In genomic region chr12:14577344-14577743, GRCh38 we compare ENCODE assay signal across 10 cellular contexts. TPM values are rescaled to one million over a fixed set of nuclear protein-coding genes. Genes with fewer than 3 reads are reported as not detected.
DNase-seq lines count a peak whose midpoint lies in the region; ATAC-seq and TF ChIP-seq lines count a peak whose summit lies in the region.
"Had no signal": no experiment of that assay in that cellular context is flagged by ENCODE, and none has a peak within 500 bp of the region (broad histone marks: within the 10 kb centered on the region; RNA-seq: fewer than 3 reads in every experiment).

No MANE protein-coding gene starts in this region.

- no peaks in the 10 kb centered on the region for H3K36me3 Mint-ChIP-seq in activated CD4-positive, alpha-beta T cell treated with anti-CD3 and anti-CD28 coated beads, Interleukin-2, amount 10 ng/mL, durations not matched to agents 24 days and 14 days (ENCODE audit: low read depth)
- no peaks in the 10 kb centered on the region for H3K36me3 Mint-ChIP-seq in activated naive CD8-positive, alpha-beta T cell treated with anti-CD3 and anti-CD28 coated beads, Interleukin-2, amount 10 ng/mL, durations not matched to agents 7 days and 5 days
- H3K36me3 Mint-ChIP-seq in stimulated activated naive B cell treated with anti-CD40 and anti-IgM and Interleukin-4, amounts not matched to agents 10 μg/mL and 1 μg/mL and 100 μg/mL, for 72 hours, result peaks cover 0 to 3% of the 10 kb centered on the region in 2 donors

- POLR2A ChIA-PET in activated naive CD8-positive, alpha-beta T cell treated with anti-CD3 and anti-CD28 coated beads, Interleukin-2, amount 10 ng/mL, durations not matched to agents 7 days and 5 days (lab: Charles Lee), result no interaction called here

- DNase-seq in activated CD4-positive, alpha-beta T cell treated with anti-CD3 and anti-CD28 coated beads, Interleukin-2, amount 10 ng/mL, durations not matched to agents 24 days and 14 days, result peak; percentile 60
- DNase-seq in activated CD4-positive, alpha-beta T cell treated with anti-CD3 and anti-CD28 coated beads, Interleukin-2, amount 50 U/mL, for 1 hour, result no peak
- DNase-seq in activated naive CD8-positive, alpha-beta T cell treated with anti-CD3 and anti-CD28 coated beads, Interleukin-2, amount 10 ng/mL, durations not matched to agents 7 days and 5 days, result no peak
- DNase-seq in stimulated activated naive B cell treated with anti-CD40 and anti-IgM and Interleukin-4, amounts not matched to agents 10 μg/mL and 1 μg/mL and 100 μg/mL, for 72 hours, result no peak
- DNase-seq in WERI-Rb-1, result no peak
- DNase-seq in dermis blood vessel endothelial cell, result no peak
- no peak for DNase-seq in tibial artery
- DNase-seq: activated T-cell treated with anti-CD3 and anti-CD28 coated beads, Interleukin-2, amount 50 U/mL, for 48 hours; Right ventricle myocardium superior had no signal

- H3K4me3 ChIP-seq in WERI-Rb-1 (ENCODE audit: low read depth, low read length) (no peak overlapping the region), tibial artery (no peak overlapping the region)

- no peaks in the 10 kb centered on the region for H3K4me1 ChIP-seq in tibial artery

- peak; percentile 54 for ATAC-seq in HG03442 (IDR thresholded peaks at IDR 0.05; ENCODE audit: unreplicated experiment)
- peak; percentile 92 for ATAC-seq in activated naive CD8-positive, alpha-beta T cell treated with anti-CD3 and anti-CD28 coated beads, Interleukin-2, amount 10 ng/mL, durations not matched to agents 7 days and 5 days (ENCODE audit: low read depth)
- ATAC-seq in stimulated activated naive B cell treated with anti-CD40 and anti-IgM and Interleukin-4, amounts not matched to agents 10 μg/mL and 1 μg/mL and 100 μg/mL, for 72 hours (replicated peaks), result peak; percentile 50 to 58

- H3K27me3 ChIP-seq in WERI-Rb-1 (ENCODE audit: insufficient read depth, low read depth, severe bottlenecking), result no peaks in the 10 kb centered on the region
- H3K27me3 ChIP-seq in tibial artery, result no peaks in the 10 kb centered on the region

- H3K4me3 Mint-ChIP-seq in activated CD4-positive, alpha-beta T cell treated with anti-CD3 and anti-CD28 coated beads, Interleukin-2, amount 10 ng/mL, durations not matched to agents 24 days and 14 days, result no peak overlapping the region
- no peak overlapping the region for H3K4me3 Mint-ChIP-seq in activated naive CD8-positive, alpha-beta T cell treated with anti-CD3 and anti-CD28 coated beads, Interleukin-2, amount 10 ng/mL, durations not matched to agents 7 days and 5 days
- no peak overlapping the region for H3K4me3 Mint-ChIP-seq in stimulated activated naive B cell treated with anti-CD40 and anti-IgM and Interleukin-4, amounts not matched to agents 10 μg/mL and 1 μg/mL and 100 μg/mL, for 72 hours

- peaks cover 3% of the 10 kb centered on the region for H3K4me1 Mint-ChIP-seq in activated CD4-positive, alpha-beta T cell treated with anti-CD3 and anti-CD28 coated beads, Interleukin-2, amount 10 ng/mL, durations not matched to agents 24 days and 14 days
- H3K4me1 Mint-ChIP-seq in activated naive CD8-positive, alpha-beta T cell treated with anti-CD3 and anti-CD28 coated beads, Interleukin-2, amount 10 ng/mL, durations not matched to agents 7 days and 5 days, result peaks cover 7% of the 10 kb centered on the region
- peaks cover 14 to 35% of the 10 kb centered on the region in 2 donors for H3K4me1 Mint-ChIP-seq in stimulated activated naive B cell treated with anti-CD40 and anti-IgM and Interleukin-4, amounts not matched to agents 10 μg/mL and 1 μg/mL and 100 μg/mL, for 72 hours

- H3K9me3 Mint-ChIP-seq in activated CD4-positive, alpha-beta T cell treated with anti-CD3 and anti-CD28 coated beads, Interleukin-2, amount 10 ng/mL, durations not matched to agents 24 days and 14 days, result no peaks in the 10 kb centered on the region
- H3K9me3 Mint-ChIP-seq in activated naive CD8-positive, alpha-beta T cell treated with anti-CD3 and anti-CD28 coated beads, Interleukin-2, amount 10 ng/mL, durations not matched to agents 7 days and 5 days, result no peaks in the 10 kb centered on the region
- H3K9me3 Mint-ChIP-seq in stimulated activated naive B cell treated with anti-CD40 and anti-IgM and Interleukin-4, amounts not matched to agents 10 μg/mL and 1 μg/mL and 100 μg/mL, for 72 hours, result peaks cover 0 to 2% of the 10 kb centered on the region in 2 donors

- TF ChIP-seq CTCF in WERI-Rb-1 (IDR thresholded peaks at IDR 0.05; ENCODE audit: low read depth, low read length), result no peak
- TF ChIP-seq CTCF in tibial artery (IDR thresholded peaks at IDR 0.05), result no peak

- H3K27ac Mint-ChIP-seq in activated CD4-positive, alpha-beta T cell treated with anti-CD3 and anti-CD28 coated beads, Interleukin-2, amount 10 ng/mL, durations not matched to agents 24 days and 14 days, result no peak overlapping the region
- no peak overlapping the region for H3K27ac Mint-ChIP-seq in activated naive CD8-positive, alpha-beta T cell treated with anti-CD3 and anti-CD28 coated beads, Interleukin-2, amount 10 ng/mL, durations not matched to agents 7 days and 5 days
- no peak overlapping the region for H3K27ac Mint-ChIP-seq in stimulated activated naive B cell treated with anti-CD40 and anti-IgM and Interleukin-4, amounts not matched to agents 10 μg/mL and 1 μg/mL and 100 μg/mL, for 72 hours

- intact Hi-C loops in activated CD4-positive, alpha-beta T cell treated with anti-CD3 and anti-CD28 coated beads, Interleukin-2, amount 10 ng/mL, durations not matched to agents 24 days and 14 days (cut with micrococcal nuclease), result no loop called here
- intact Hi-C loops in tibial artery (cut with DNase I; ENCODE audit: low total_unique reads), result no loop called here

- no peaks in the 10 kb centered on the region for H3K9me3 ChIP-seq in WERI-Rb-1 (ENCODE audit: severe bottlenecking)
- no peaks in the 10 kb centered on the region for H3K9me3 ChIP-seq in tibial artery

- H3K27me3 Mint-ChIP-seq in activated CD4-positive, alpha-beta T cell treated with anti-CD3 and anti-CD28 coated beads, Interleukin-2, amount 10 ng/mL, durations not matched to agents 24 days and 14 days, result peaks cover 10% of the 10 kb centered on the region
- peaks cover 9% of the 10 kb centered on the region for H3K27me3 Mint-ChIP-seq in activated naive CD8-positive, alpha-beta T cell treated with anti-CD3 and anti-CD28 coated beads, Interleukin-2, amount 10 ng/mL, durations not matched to agents 7 days and 5 days
- H3K27me3 Mint-ChIP-seq in stimulated activated naive B cell treated with anti-CD40 and anti-IgM and Interleukin-4, amounts not matched to agents 10 μg/mL and 1 μg/mL and 100 μg/mL, for 72 hours, result no peaks in the 10 kb centered on the region

- H3K36me3 ChIP-seq in WERI-Rb-1 (no peaks in the 10 kb centered on the region), tibial artery (no peaks in the 10 kb centered on the region)

- H3K27ac ChIP-seq in WERI-Rb-1 (no peak overlapping the region), tibial artery (no peak overlapping the region)

RNA-seq across cellular contexts. Expression of gene PLBD1, which starts 9.7 kb away (rescaled TPM):
- total RNA-seq in activated CD4-positive, alpha-beta T cell treated with anti-CD3 and anti-CD28 coated beads, Interleukin-2, amount 10 ng/mL, durations not matched to agents 24 days and 14 days, result not detected in 2 replicates
- 1 to 10 TPM in 1 of 2 experiments, not detected in 1; 1.1 TPM for total RNA-seq in activated naive CD8-positive, alpha-beta T cell treated with anti-CD3 and anti-CD28 coated beads, Interleukin-2, amount 10 ng/mL, durations not matched to agents 7 days and 5 days
- total RNA-seq in dermis blood vessel endothelial cell, result 0.34 and 1.4 TPM in 2 replicates
